In genomic region chr10:117860135-117860534, GRCh38 we compare ENCODE assay signal across 19 cellular contexts.
DNase-seq lines count a peak whose midpoint lies in the region; ATAC-seq, FAIRE-seq and TF ChIP-seq lines count a peak whose summit lies in the region.
"Had no signal": no experiment of that assay in that cellular context is flagged by ENCODE, and none has a peak within 500 bp of the region (broad histone marks: within the 10 kb centered on the region; RNA-seq: fewer than 3 reads in every experiment).

No MANE protein-coding gene starts in this region.

- TF ChIP-seq POLR2A in breast epithelium (IDR thresholded peaks at IDR 0.05): no peak
- TF ChIP-seq POLR2A in esophagus muscularis mucosa (IDR thresholded peaks at IDR 0.05; ENCODE audit: low read depth): no peak

- no peaks in the 10 kb centered on the region for H4K20me1 ChIP-seq in mammary epithelial cell (ENCODE audit: insufficient read depth, low read length)
- H4K20me1 ChIP-seq in keratinocyte (ENCODE audit: control insufficient read depth, extremely low read depth, insufficient read depth, low read length): no peaks in the 10 kb centered on the region
- H4K20me1 ChIP-seq: BLaER1 treated with 17β-estradiol and CSF1 and Interleukin-3, amounts not matched to agents 10 nM and 100 nM had no signal

- H3K27me3 Mint-ChIP-seq in MCF 10A (ENCODE audit: insufficient read depth, unreplicated experiment): no peaks in the 10 kb centered on the region
- peaks cover 19% of the 10 kb centered on the region for H3K27me3 Mint-ChIP-seq in activated T-cell treated with anti-CD3 and anti-CD28 coated beads, Interleukin-2, amount 50 U/mL, for 24 hours

- BruUV-seq in MCF 10A (replicated peaks; lab: Mats Ljungman, UMichigan) (no TSS peak), mammary epithelial cell (replicated peaks; lab: Mats Ljungman, UMichigan) (no TSS peak)

- H3K4me1 ChIP-seq in breast epithelium (no peaks in the 10 kb centered on the region), mammary epithelial cell (ENCODE audit: insufficient read depth, low read length) (no peaks in the 10 kb centered on the region), keratinocyte (ENCODE audit: control insufficient read depth, extremely low read depth, insufficient read depth, low read length) (peaks cover 9% of the 10 kb centered on the region), esophagus muscularis mucosa (no peaks in the 10 kb centered on the region)
- H3K4me1 ChIP-seq: BLaER1 treated with 17β-estradiol and CSF1 and Interleukin-3, amounts not matched to agents 10 nM and 100 nM; Caco-2 had no signal

- peak; percentile 51 for FAIRE-seq in keratinocyte (lab: Jason Lieb, UNC)
- FAIRE-seq: G401.6, H1 had no signal

- POLR2A ChIA-PET in MCF 10A (lab: Yijun Ruan, JAX): interaction anchor here (0.6 to 1.9 kb wide), 7 partner anchors 14 to 208 kb away, joined by 3 to 14 read pairs (median 3); no protein-coding TSS in a partner anchor

- no peak overlapping the region for H3K27ac ChIP-seq in breast epithelium
- H3K27ac ChIP-seq in mammary epithelial cell (ENCODE audit: insufficient read depth, low read depth, low read length): no peak overlapping the region
- no peak overlapping the region for H3K27ac ChIP-seq in keratinocyte (ENCODE audit: control insufficient read depth, insufficient read depth, low read length)
- H3K27ac ChIP-seq in esophagus muscularis mucosa (replicated peaks in 1 of 4): no peak overlapping the region
- H3K27ac ChIP-seq: 22Rv1; BLaER1 treated with 17β-estradiol and CSF1 and Interleukin-3, amounts not matched to agents 10 nM and 100 nM; SK-N-MC had no signal

- H3K79me2 ChIP-seq in mammary epithelial cell (ENCODE audit: insufficient read depth, low read length) (no peaks in the 10 kb centered on the region), keratinocyte (ENCODE audit: control insufficient read depth, insufficient read depth, low read length) (no peaks in the 10 kb centered on the region)

- no peaks in the 10 kb centered on the region for H3K9me1 ChIP-seq in keratinocyte (ENCODE audit: control insufficient read depth, extremely low read depth, insufficient read depth, low read length)

- 70% methylated on average over 4 of the region's 5 CpGs for WGBS in mammary epithelial cell (ENCODE audit: low coverage, missing lambda C conversion rate)
- 88% methylated on average over 5 of the region's 5 CpGs for WGBS in esophagus muscularis mucosa

- H3K4me2 ChIP-seq in mammary epithelial cell (ENCODE audit: insufficient read depth, low read depth, low read length): no peak overlapping the region
- no peak overlapping the region for H3K4me2 ChIP-seq in keratinocyte (ENCODE audit: control insufficient read depth, extremely low read depth, insufficient read depth, low read depth, low read length)
- H3K4me2 ChIP-seq: BLaER1 treated with 17β-estradiol and CSF1 and Interleukin-3, amounts not matched to agents 10 nM and 100 nM had no signal

- H3K36me3 Mint-ChIP-seq in MCF 10A (ENCODE audit: insufficient read depth, unreplicated experiment): no peaks in the 10 kb centered on the region
- no peaks in the 10 kb centered on the region for H3K36me3 Mint-ChIP-seq in activated T-cell treated with anti-CD3 and anti-CD28 coated beads, Interleukin-2, amount 50 U/mL, for 24 hours (ENCODE audit: low read depth)
- H3K36me3 Mint-ChIP-seq: CD4-positive, alpha-beta memory T cell; IgD-negative memory B cell had no signal

- TF ChIP-seq CTCF in MCF 10A (IDR thresholded peaks at IDR 0.05; ENCODE audit: unreplicated experiment) (no peak), breast epithelium (IDR thresholded peaks at IDR 0.05) (no peak), mammary epithelial cell (conservative IDR thresholded peaks at IDR 0.05 in 1 of 2, IDR thresholded peaks at IDR 0.05 in 1 of 2; ENCODE audit: extremely low read depth in 1 of 2, insufficient read depth in 1 of 2, low read depth in 1 of 2, low read length in 2 of 2) (no peak), keratinocyte (optimal IDR thresholded peaks at IDR 0.05 in 1 of 3, IDR thresholded peaks at IDR 0.05 in 1 of 3, conservative IDR thresholded peaks at IDR 0.05 in 1 of 3; ENCODE audit: extremely low read depth in 1 of 3, insufficient read depth in 2 of 3, low read length in 3 of 3) (no peak), esophagus muscularis mucosa (IDR thresholded peaks at IDR 0.05) (no peak)

- no peaks in the 10 kb centered on the region for H3K36me3 ChIP-seq in breast epithelium
- H3K36me3 ChIP-seq in mammary epithelial cell (ENCODE audit: insufficient read depth, low read length): no peaks in the 10 kb centered on the region
- no peaks in the 10 kb centered on the region for H3K36me3 ChIP-seq in keratinocyte (ENCODE audit: control insufficient read depth in 2 of 2, extremely low read depth in 1 of 2, insufficient read depth in 2 of 2, low read length in 2 of 2)
- H3K36me3 ChIP-seq in esophagus muscularis mucosa: no peaks in the 10 kb centered on the region
- H3K36me3 ChIP-seq: BLaER1 treated with 17β-estradiol and CSF1 and Interleukin-3, amounts not matched to agents 10 nM and 100 nM had no signal

- CTCF ChIA-PET in MCF 10A (lab: Yijun Ruan, JAX): interaction anchor here (0.5 to 2.0 kb wide), 17 partner anchors 8 to 1156 kb away, joined by 3 to 8 read pairs (median 4); no protein-coding TSS in a partner anchor
- CTCF ChIA-PET in mammary epithelial cell (lab: Charles Lee; ENCODE audit: low non-redundant PET): interaction anchor here (0.6 kb wide), 2 partner anchors 264 to 383 kb away, joined by 4 read pairs; no protein-coding TSS in a partner anchor

- DNase-seq in MCF 10A (ENCODE audit: unreplicated experiment) (peak; percentile 32), breast epithelium (ENCODE audit: low spot score in 2 of 2) (no peak), mammary epithelial cell (peak; percentile 35), keratinocyte (ENCODE audit: low read depth, low spot score) (no peak), esophagus muscularis mucosa (ENCODE audit: extremely low spot score) (no peak), Right ventricle myocardium superior (no peak), medulla oblongata (ENCODE audit: extremely low spot score) (no peak)
- no peak for DNase-seq in activated T-cell treated with anti-CD3 and anti-CD28 coated beads, Interleukin-2, amount 50 U/mL, for 24 hours
- DNase-seq: CD4-positive, alpha-beta memory T cell; DMS 273 treated with DMSO at 0.1 percent for 48 hours; DND-41; NCI-H1694 treated with DMSO at 0.1 percent for 48 hours had no signal

- no peak overlapping the region for H3K4me3 Mint-ChIP-seq in MCF 10A (ENCODE audit: unreplicated experiment)
- H3K4me3 Mint-ChIP-seq in activated T-cell treated with anti-CD3 and anti-CD28 coated beads, Interleukin-2, amount 50 U/mL, for 24 hours: no peak overlapping the region
- H3K4me3 Mint-ChIP-seq: CD4-positive, alpha-beta memory T cell; IgD-negative memory B cell had no signal

- H3K4me3 ChIP-seq in breast epithelium (no peak overlapping the region), mammary epithelial cell (replicated peaks in 1 of 3; ENCODE audit: insufficient read depth in 1 of 3, low read depth in 2 of 3, low read length in 3 of 3) (no peak overlapping the region), keratinocyte (ENCODE audit: control insufficient read depth in 2 of 3, extremely low read depth in 1 of 3, insufficient read depth in 2 of 3, low read depth in 1 of 3, low read length in 3 of 3) (no peak overlapping the region), esophagus muscularis mucosa (no peak overlapping the region)
- H3K4me3 ChIP-seq: BLaER1 treated with 17β-estradiol and CSF1 and Interleukin-3, amounts not matched to agents 10 nM and 100 nM; SK-N-MC had no signal

- H2AFZ ChIP-seq in mammary epithelial cell (ENCODE audit: low read depth, low read length): no peak overlapping the region
- H2AFZ ChIP-seq in keratinocyte (ENCODE audit: control insufficient read depth, low read length): no peak overlapping the region

- no peaks in the 10 kb centered on the region for H3K4me1 Mint-ChIP-seq in MCF 10A (ENCODE audit: insufficient read depth, unreplicated experiment)
- no peaks in the 10 kb centered on the region for H3K4me1 Mint-ChIP-seq in activated T-cell treated with anti-CD3 and anti-CD28 coated beads, Interleukin-2, amount 50 U/mL, for 24 hours (ENCODE audit: low read depth)
- H3K4me1 Mint-ChIP-seq: CD4-positive, alpha-beta memory T cell; IgD-negative memory B cell had no signal

- TF ChIP-seq EP300 in esophagus muscularis mucosa (IDR thresholded peaks at IDR 0.05): no peak

- intact Hi-C loops in MCF 10A (cut with micrococcal nuclease): no loop called here
- intact Hi-C loops in breast epithelium (cut with DNase I; ENCODE audit: low total_unique reads): no loop called here
- intact Hi-C loops in mammary epithelial cell (cut with micrococcal nuclease): loop anchor here (1.0 to 5.0 kb wide), 5 partner anchors 187 to 429 kb away; partner anchors contain the start of gene RAB11FIP2
- intact Hi-C loops in esophagus muscularis mucosa (cut with DNase I): no loop called here
- intact Hi-C loops in Right ventricle myocardium superior (cut with DNase I): loop anchor here (10.0 kb wide), 1 partner anchor 375 kb away; no protein-coding TSS in a partner anchor

- dilution Hi-C loops in mammary epithelial cell (cut with HindIII; ENCODE audit: low sequenced_read_pairs) (no loop called here), keratinocyte (cut with MboI; ENCODE audit: extremely low pct_ligation_motif_present, low sequenced_read_pairs) (no loop called here)

- ATAC-seq in Right ventricle myocardium superior (ENCODE audit: poor library complexity): no peak

- H3K9ac ChIP-seq in mammary epithelial cell (ENCODE audit: insufficient read depth, low read length) (no peak overlapping the region), keratinocyte (ENCODE audit: control insufficient read depth, extremely low read depth, insufficient read depth, low read length) (no peak overlapping the region)
- H3K9ac ChIP-seq: BLaER1 treated with 17β-estradiol and CSF1 and Interleukin-3, amounts not matched to agents 10 nM and 100 nM had no signal

- in situ Hi-C loops in mammary epithelial cell (cut with MboI; ENCODE audit: low sequenced_read_pairs in 2 of 2): no loop called here

- no peak overlapping the region for H3K27ac Mint-ChIP-seq in MCF 10A (ENCODE audit: low read depth, unreplicated experiment)
- no peak overlapping the region for H3K27ac Mint-ChIP-seq in activated T-cell treated with anti-CD3 and anti-CD28 coated beads, Interleukin-2, amount 50 U/mL, for 24 hours
- H3K27ac Mint-ChIP-seq: CD4-positive, alpha-beta memory T cell; IgD-negative memory B cell had no signal

- H3K9me3 ChIP-seq in breast epithelium (peaks cover 0 to 11% of the 10 kb centered on the region in 2 donors), mammary epithelial cell (replicated peaks; ENCODE audit: insufficient read depth, low read length) (no peaks in the 10 kb centered on the region), keratinocyte (ENCODE audit: control insufficient read depth, low read depth, low read length) (no peaks in the 10 kb centered on the region), esophagus muscularis mucosa (peaks cover 0 to 6% (median 3%) of the 10 kb centered on the region in 4 donors)
- H3K9me3 ChIP-seq: Caco-2 had no signal

- H3K27me3 ChIP-seq in breast epithelium: peaks cover 0 to 23% of the 10 kb centered on the region in 2 donors
- H3K27me3 ChIP-seq in mammary epithelial cell (ENCODE audit: insufficient read depth, low read length): no peaks in the 10 kb centered on the region
- no peaks in the 10 kb centered on the region for H3K27me3 ChIP-seq in keratinocyte (ENCODE audit: control insufficient read depth, extremely low read depth, insufficient read depth, low read length)
- H3K27me3 ChIP-seq in esophagus muscularis mucosa: peaks cover 0 to 15% (median 0%) of the 10 kb centered on the region in 4 donors
- H3K27me3 ChIP-seq: BLaER1 treated with 17β-estradiol and CSF1 and Interleukin-3, amounts not matched to agents 10 nM and 100 nM had no signal

- peaks cover 7% of the 10 kb centered on the region for H3K9me3 Mint-ChIP-seq in MCF 10A (ENCODE audit: unreplicated experiment)
- H3K9me3 Mint-ChIP-seq in activated T-cell treated with anti-CD3 and anti-CD28 coated beads, Interleukin-2, amount 50 U/mL, for 24 hours: no peaks in the 10 kb centered on the region

Comparison
In these comparisons a context has a peak if more than half of its experiments do, and no peak if none do; other contexts are left out.
1. DNase-seq: peak in MCF 10A (single experiment) and mammary epithelial cell (single experiment); none in breast epithelium (0 of 2), keratinocyte (single experiment), esophagus muscularis mucosa (single experiment), activated T-cell treated with anti-CD3 and anti-CD28 coated beads, Interleukin-2, amount 50 U/mL, for 24 hours (single experiment), Right ventricle myocardium superior (single experiment) and medulla oblongata (single experiment).
2. intact Hi-C loops: an anchor here in mammary epithelial cell (1.0 to 5.0 kb wide) and Right ventricle myocardium superior (10.0 kb wide); none called in MCF 10A, breast epithelium and esophagus muscularis mucosa.